Comparison of ENCODE assay signal across 8 cellular contexts in genomic region chr12:121033625-121034349, GRCh38. TPM values are rescaled to one million over a fixed set of nuclear protein-coding genes. Genes with fewer than 3 reads are reported as not detected.
DNase-seq lines count a peak whose midpoint lies in the region; ATAC-seq and TF ChIP-seq lines count a peak whose summit lies in the region.

No MANE protein-coding gene starts in this region.

- H3K36me3 ChIP-seq in effector memory CD4-positive, alpha-beta T cell (ENCODE audit: control insufficient read depth, insufficient read depth, low read length) = peaks cover 4% of the 10 kb centered on the region
- H3K36me3 ChIP-seq in MM.1S (replicated peaks; ENCODE audit: insufficient read depth, low read length) = no peaks in the 10 kb centered on the region

- H3K9me2 ChIP-seq in MM.1S (replicated peaks; ENCODE audit: insufficient read depth, low read length) = no peaks in the 10 kb centered on the region

- H2AFZ ChIP-seq in MM.1S (ENCODE audit: low read length) = no peak overlapping the region

- H3K79me2 ChIP-seq in MM.1S (ENCODE audit: low read length) = no peaks in the 10 kb centered on the region

- H3K4me2 ChIP-seq in MM.1S (ENCODE audit: low read depth, low read length) = no peak overlapping the region

- no peaks in the 10 kb centered on the region for H3K9me3 ChIP-seq in effector memory CD4-positive, alpha-beta T cell (ENCODE audit: control insufficient read depth, low read length)
- no peaks in the 10 kb centered on the region for H3K9me3 ChIP-seq in MM.1S (replicated peaks; ENCODE audit: insufficient read depth, low read length)

- H3K4me3 ChIP-seq in effector memory CD4-positive, alpha-beta T cell (ENCODE audit: insufficient read depth, low read depth, low read length, poor library complexity, severe bottlenecking) = no peak overlapping the region
- H3K4me3 ChIP-seq in MM.1S (ENCODE audit: low read length) = no peak overlapping the region

- no peak for ATAC-seq in GM19463 (IDR thresholded peaks at IDR 0.05; ENCODE audit: unreplicated experiment)
- no peak for ATAC-seq in GM18502 (IDR thresholded peaks at IDR 0.05; ENCODE audit: poor library complexity, unreplicated experiment)

- DNase-seq in HS-27A (ENCODE audit: low read depth) = peak; percentile 34
- DNase-seq in activated CD4-positive, alpha-beta T cell treated with anti-CD3 and anti-CD28 coated beads for 24 hours (ENCODE audit: low read depth in 2 of 2) = peak; percentile 32 to 33
- DNase-seq in effector memory CD4-positive, alpha-beta T cell = peak; percentile 42 to 62 (median 52)
- DNase-seq in stimulated activated CD4-positive, alpha-beta T cell treated with anti-CD3 and anti-CD28 coated beads, TNF-alpha, amount 100 ng/mL, for 4 hours (ENCODE audit: low read depth in 3 of 3) = peak in 2 of 3 experiments; percentile 20 to 44
- no peak for DNase-seq in mesenteric fat pad (ENCODE audit: low spot score)
- DNase-seq in MM.1S = no peak

- TF ChIP-seq CTCF in MM.1S (IDR thresholded peaks at IDR 0.05; ENCODE audit: low read length) = no peak

- peaks cover 33% of the 10 kb centered on the region for H3K4me1 ChIP-seq in effector memory CD4-positive, alpha-beta T cell (ENCODE audit: control insufficient read depth, insufficient read depth, low read length, poor library complexity, severe bottlenecking)
- H3K4me1 ChIP-seq in MM.1S (ENCODE audit: low read length) = no peaks in the 10 kb centered on the region

- peak overlapping the region; percentile 60 for H3K27ac ChIP-seq in effector memory CD4-positive, alpha-beta T cell (ENCODE audit: insufficient read depth, low read length, poor library complexity, severe bottlenecking)
- H3K27ac ChIP-seq in MM.1S (ENCODE audit: low read length) = no peak overlapping the region

- no peak overlapping the region for H3K9ac ChIP-seq in MM.1S (ENCODE audit: low read length)

- no peaks in the 10 kb centered on the region for H3K27me3 ChIP-seq in effector memory CD4-positive, alpha-beta T cell (replicated peaks; ENCODE audit: control insufficient read depth, insufficient read depth, low read length, poor library complexity, severe bottlenecking)
- H3K27me3 ChIP-seq in MM.1S (replicated peaks; ENCODE audit: insufficient read depth, low read length) = no peaks in the 10 kb centered on the region

- no peaks in the 10 kb centered on the region for H3F3A ChIP-seq in MM.1S (ENCODE audit: insufficient read depth, low read length)

- H4K20me1 ChIP-seq in MM.1S (ENCODE audit: insufficient read depth, low read length) = no peaks in the 10 kb centered on the region

RNA-seq across cellular contexts. Expression of gene OASL, which starts 5.3 kb away (rescaled TPM):
- 8.1 TPM for total RNA-seq in mesenteric fat pad

RNA-seq across cellular contexts. Expression of gene C12orf43, which starts 17.5 kb away (rescaled TPM):
- total RNA-seq in mesenteric fat pad = 20.5 TPM

RNA-seq across cellular contexts. Expression of gene HNF1A, which starts 55.4 kb away (rescaled TPM):
- total RNA-seq in mesenteric fat pad = not detected

Comparison
In these comparisons a context has a peak if more than half of its experiments do, and no peak if none do; other contexts are left out.
1. DNase-seq: peak in HS-27A (single experiment), activated CD4-positive, alpha-beta T cell treated with anti-CD3 and anti-CD28 coated beads for 24 hours (2 of 2), effector memory CD4-positive, alpha-beta T cell (3 of 3) and stimulated activated CD4-positive, alpha-beta T cell treated with anti-CD3 and anti-CD28 coated beads, TNF-alpha, amount 100 ng/mL, for 4 hours (2 of 3); none in mesenteric fat pad (single experiment) and MM.1S (single experiment).